1 cellular context compared by ENCODE assay signal in genomic region chr1:45162041-45162440, GRCh38. TPM values are rescaled to one million over a fixed set of nuclear protein-coding genes. Genes with fewer than 3 reads are reported as not detected.
"Had no signal": no experiment of that assay in that cellular context is flagged by ENCODE, and none has a peak within 500 bp of the region (broad histone marks: within the 10 kb centered on the region; RNA-seq: fewer than 3 reads in every experiment).

No MANE protein-coding gene starts in this region.

RNA-seq across cellular contexts. Expression of gene ZSWIM5, which starts 44.4 kb away (rescaled TPM):
- total RNA-seq: HT1080 had no signal
